10 cellular contexts compared by ENCODE assay signal in the genomic region with DNA sequence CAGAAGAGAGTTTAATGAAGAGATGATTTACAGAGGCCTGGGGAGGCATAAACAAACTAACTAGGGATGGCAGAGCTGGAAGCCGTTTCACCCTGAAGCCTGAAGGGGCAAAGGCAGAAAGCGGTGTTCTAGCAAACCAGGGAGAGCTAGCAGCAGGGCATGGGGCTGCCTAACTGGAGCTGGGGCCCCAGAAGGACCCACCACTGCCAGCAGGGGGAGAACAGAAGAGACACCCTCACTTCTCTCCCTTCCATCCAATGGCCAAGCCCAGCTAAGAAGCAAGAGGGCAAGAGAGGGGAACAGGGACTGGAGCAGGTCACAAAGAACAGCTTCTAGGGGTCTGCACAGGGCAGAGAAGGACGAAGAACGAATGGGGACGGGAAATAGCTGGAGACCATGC.
A peak's percentile ranks its signal among the peaks of the same experiment; 100 is the strongest.
DNase-seq lines count a peak whose midpoint lies in the region; ATAC-seq and TF ChIP-seq lines count a peak whose summit lies in the region.
"Had no signal": no experiment of that assay in that cellular context is flagged by ENCODE, and none has a peak within 500 bp of the region (broad histone marks: within the 10 kb centered on the region; RNA-seq: fewer than 3 reads in every experiment).

No MANE protein-coding gene starts in this region.

- no peaks in the 10 kb centered on the region for H3K27me3 ChIP-seq in ascending aorta
- H3K27me3 ChIP-seq: SJSA1 had no signal

- H3K4me3 ChIP-seq in AG10803 (ENCODE audit: low read length) (no peak overlapping the region), fibroblast of the aortic adventitia (ENCODE audit: low read depth, low read length) (no peak overlapping the region), ascending aorta (no peak overlapping the region)
- H3K4me3 ChIP-seq: SJSA1 had no signal

- no peak for DNase-seq in AG10803 (ENCODE audit: low read depth)
- DNase-seq in RPMI7951 (ENCODE audit: low read depth) = peak; percentile 31
- no peak for DNase-seq in fibroblast of the aortic adventitia (ENCODE audit: low read depth)
- no peak for DNase-seq in CD1c-positive myeloid dendritic cell (ENCODE audit: extremely low spot score)
- DNase-seq in activated CD8-positive, alpha-beta memory T cell treated with anti-CD3 and anti-CD28 coated beads, Interleukin-2, amount 50 U/mL, for 48 hours = no peak
- DNase-seq in ascending aorta (ENCODE audit: low spot score in 2 of 2) = no peak

- peaks cover 0 to 10% of the 10 kb centered on the region in 2 donors for H3K4me1 ChIP-seq in ascending aorta

- intact Hi-C loops in ascending aorta (cut with DNase I) = loop anchor here (2.0 kb wide), 2 partner anchors 187 to 261 kb away; a partner anchor contains a TSS

- TF ChIP-seq CTCF in AG10803 (conservative IDR thresholded peaks at IDR 0.05; ENCODE audit: low read length) (peak; percentile 28), GM12873 (IDR thresholded peaks at IDR 0.05; ENCODE audit: insufficient read depth, low read depth, low read length, missing control alignments) (peak; percentile 53), fibroblast of the aortic adventitia (IDR thresholded peaks at IDR 0.05; ENCODE audit: insufficient read depth, low read length) (peak; percentile 34), ascending aorta (IDR thresholded peaks at IDR 0.05) (no peak)

- no peak for ATAC-seq in GM19467 (IDR thresholded peaks at IDR 0.05; ENCODE audit: unreplicated experiment)
- ATAC-seq: activated naive CD4-positive, alpha-beta T cell treated with anti-CD3 and anti-CD28 coated beads, Interleukin-2, amount 50 U/mL, for 72 hours had no signal

- no peaks in the 10 kb centered on the region for H3K36me3 ChIP-seq in ascending aorta
- H3K36me3 ChIP-seq: SJSA1 had no signal

- no peaks in the 10 kb centered on the region for H3K9me3 ChIP-seq in ascending aorta
- H3K9me3 ChIP-seq: SJSA1 had no signal

- H3K27ac ChIP-seq in ascending aorta = no peak overlapping the region
- H3K27ac ChIP-seq: SJSA1 had no signal

Comparison
In these comparisons a context has a peak if more than half of its experiments do, and no peak if none do; other contexts are left out.
1. CTCF ChIP-seq: peak in AG10803 (single experiment), GM12873 (single experiment) and fibroblast of the aortic adventitia (single experiment); none in ascending aorta (0 of 3).